In the genomic region with DNA sequence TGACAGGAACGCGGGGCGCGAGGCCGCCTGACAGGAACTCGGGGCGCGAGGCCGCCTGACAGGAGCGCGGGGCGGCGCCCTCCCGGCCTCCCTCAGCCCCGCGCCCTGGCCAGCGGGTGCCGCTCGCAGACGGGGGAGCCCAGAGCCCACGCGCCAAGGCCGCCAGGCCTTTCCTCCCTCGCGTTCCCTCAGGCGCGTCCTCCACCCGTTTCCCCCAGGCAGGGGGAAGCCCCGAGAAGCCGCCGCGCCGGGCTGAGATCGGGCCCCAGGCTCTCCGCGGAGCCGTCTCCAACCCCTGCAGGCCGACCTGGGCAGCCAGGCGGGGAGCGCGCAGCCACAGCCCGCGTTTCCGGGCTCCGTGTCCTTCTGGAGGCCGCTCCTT, we compare ENCODE assay signal across 19 cellular contexts. TPM values are rescaled to one million over a fixed set of nuclear protein-coding genes. Genes with fewer than 3 reads are reported as not detected.
"Had no signal": no experiment of that assay in that cellular context is flagged by ENCODE, and none has a peak within 500 bp of the region (broad histone marks: within the 10 kb centered on the region; RNA-seq: fewer than 3 reads in every experiment).

No MANE protein-coding gene starts in this region.

- H3K4me3 ChIP-seq: ascending aorta, gastrocnemius medialis, heart right ventricle, spleen, thoracic aorta, uterus had no signal

- H3K4me3 Mint-ChIP-seq: activated naive CD4-positive, alpha-beta T cell treated with anti-CD3 and anti-CD28 coated beads, Interleukin-2, amount 10 ng/mL, durations not matched to agents 7 days and 5 days; effector memory CD8-positive, alpha-beta T cell; nephron progenitor cell; T-helper 2 cell treated with Interferon-gamma antibody and Interleukin-4, amounts not matched to agents 5 μg/mL and 100 μg/mL, for 36 hours had no signal

- H3K36me3 ChIP-seq: ascending aorta, gastrocnemius medialis, heart right ventricle, spleen, thoracic aorta, uterus had no signal

- H3K4me1 Mint-ChIP-seq: activated naive CD4-positive, alpha-beta T cell treated with anti-CD3 and anti-CD28 coated beads, Interleukin-2, amount 10 ng/mL, durations not matched to agents 7 days and 5 days; nephron progenitor cell had no signal

- H3K9me3 Mint-ChIP-seq: activated naive CD4-positive, alpha-beta T cell treated with anti-CD3 and anti-CD28 coated beads, Interleukin-2, amount 10 ng/mL, durations not matched to agents 7 days and 5 days; effector memory CD8-positive, alpha-beta T cell; nephron progenitor cell; stimulated activated naive CD8-positive, alpha-beta T cell treated with anti-CD3 and anti-CD28 coated beads, Interleukin-15, amount 100 ng/mL, for 72 hours; T-helper 2 cell treated with Interferon-gamma antibody and Interleukin-4, amounts not matched to agents 5 μg/mL and 100 μg/mL, for 36 hours had no signal

- DNase-seq: activated CD4-positive, alpha-beta T cell treated with anti-CD3 and anti-CD28 coated beads, Interleukin-2, amount 50 U/mL, for 1 hour; activated CD4-positive, CD25-positive, alpha-beta regulatory T cell; activated naive CD4-positive, alpha-beta T cell treated with anti-CD3 and anti-CD28 coated beads, Interleukin-2, amount 10 ng/mL, durations not matched to agents 7 days and 5 days; activated T-cell treated with anti-CD3 and anti-CD28 coated beads for 4 hours; dermis blood vessel endothelial cell; effector memory CD8-positive, alpha-beta T cell; gastrocnemius medialis; heart right ventricle; mesenchymal stem cell; nephron progenitor cell; spleen; stimulated activated naive CD8-positive, alpha-beta T cell treated with anti-CD3 and anti-CD28 coated beads, Interleukin-15, amount 100 ng/mL, for 72 hours; uterus had no signal

- H3K4me1 ChIP-seq: ascending aorta, gastrocnemius medialis, heart right ventricle, uterus had no signal

- H3K27ac Mint-ChIP-seq: activated naive CD4-positive, alpha-beta T cell treated with anti-CD3 and anti-CD28 coated beads, Interleukin-2, amount 10 ng/mL, durations not matched to agents 7 days and 5 days; effector memory CD8-positive, alpha-beta T cell; nephron progenitor cell; stimulated activated naive CD8-positive, alpha-beta T cell treated with anti-CD3 and anti-CD28 coated beads, Interleukin-15, amount 100 ng/mL, for 72 hours; T-helper 2 cell treated with Interferon-gamma antibody and Interleukin-4, amounts not matched to agents 5 μg/mL and 100 μg/mL, for 36 hours had no signal

- H3K27ac ChIP-seq: ascending aorta, epithelial cell of prostate, gastrocnemius medialis, heart right ventricle, spleen, thoracic aorta, uterus had no signal

- ATAC-seq: effector memory CD8-positive, alpha-beta T cell; gastrocnemius medialis; sciatic nerve; stimulated activated naive CD8-positive, alpha-beta T cell treated with anti-CD3 and anti-CD28 coated beads, Interleukin-15, amount 100 ng/mL, for 72 hours had no signal

- H3K36me3 Mint-ChIP-seq: activated naive CD4-positive, alpha-beta T cell treated with anti-CD3 and anti-CD28 coated beads, Interleukin-2, amount 10 ng/mL, durations not matched to agents 7 days and 5 days had no signal

- H3K27me3 ChIP-seq: uterus had no signal

- H3K9me3 ChIP-seq: ascending aorta, gastrocnemius medialis, heart right ventricle, spleen, thoracic aorta, uterus had no signal

RNA-seq across cellular contexts. Expression of gene PTPRN2, which starts 17.8 kb away (rescaled TPM):
- polyA plus RNA-seq: keratinocyte had no signal
